In genomic region chr3:43063114-43063513, GRCh38 we compare ENCODE assay signal across 25 cellular contexts.
"Had no signal": no experiment of that assay in that cellular context is flagged by ENCODE, and none has a peak within 500 bp of the region (broad histone marks: within the 10 kb centered on the region; RNA-seq: fewer than 3 reads in every experiment).

No MANE protein-coding gene starts in this region.

- H3K36me3 ChIP-seq: pancreas, prostate gland had no signal

- H3K4me2 ChIP-seq: smooth muscle cell had no signal

- H3K4me3 ChIP-seq: pancreas, prostate gland, smooth muscle cell had no signal

- ATAC-seq: activated CD4-positive, alpha-beta T cell treated with anti-CD3 and anti-CD28 coated beads for 36 hours; effector memory CD8-positive, alpha-beta T cell; esophagus mucosa; pancreas; stimulated activated memory B cell treated with anti-CD40 and anti-IgM and Interleukin-4, amounts not matched to agents 10 μg/mL and 1 μg/mL and 100 μg/mL, for 72 hours; stimulated activated naive CD8-positive, alpha-beta T cell treated with anti-CD3 and anti-CD28 coated beads, Interleukin-15, amount 100 ng/mL, for 72 hours had no signal

- H3K27ac ChIP-seq: pancreas, prostate gland had no signal

- H3K27me3 ChIP-seq: pancreas had no signal

- H3K4me1 ChIP-seq: pancreas, prostate gland had no signal

- DNase-seq: activated CD4-positive, alpha-beta T cell treated with anti-CD3 and anti-CD28 coated beads for 36 hours; activated CD4-positive, alpha-beta T cell treated with anti-CD3 and anti-CD28 coated beads, Interleukin-2, amount 50 U/mL, for 48 hours; activated CD4-positive, CD25-positive, alpha-beta regulatory T cell; activated CD8-positive, alpha-beta memory T cell treated with anti-CD3 and anti-CD28 coated beads, Interleukin-2, amount 50 U/mL, for 48 hours; activated gamma-delta T cell; activated naive CD4-positive, alpha-beta T cell treated with anti-CD3 and anti-CD28 coated beads, Interleukin-2, amount 10 ng/mL, durations not matched to agents 7 days and 5 days; activated naive CD8-positive, alpha-beta T cell treated with anti-CD3 and anti-CD28 coated beads, Interleukin-2, amount 10 ng/mL, durations not matched to agents 7 days and 5 days; activated T-cell treated with anti-CD3 and anti-CD28 coated beads, Interleukin-2, amount 50 U/mL, for 24 hours; caudate nucleus; cortex of kidney; effector memory CD8-positive, alpha-beta T cell; foreskin melanocyte; left ventricle myocardium superior; mammary epithelial cell; naive B cell; nephron progenitor cell; pancreas; stimulated activated CD4-positive, alpha-beta T cell treated with anti-CD3 and anti-CD28 coated beads, Interleukin-1b, Interleukin-23, amount 100 ng/mL, for 48 hours; stimulated activated CD4-positive, alpha-beta T cell treated with anti-CD3 and anti-CD28 coated beads, Interleukin-4, amount 100 ng/mL, for 4 hours; stimulated activated CD8-positive, alpha-beta memory T cell treated with anti-CD3 and anti-CD28 coated beads, Interleukin-4, amount 100 ng/mL, for 48 hours; stimulated activated naive CD8-positive, alpha-beta T cell treated with anti-CD3 and anti-CD28 coated beads, Interleukin-15, amount 100 ng/mL, for 72 hours had no signal

- H3K9me3 ChIP-seq: pancreas, prostate gland had no signal
